In the genomic region with DNA sequence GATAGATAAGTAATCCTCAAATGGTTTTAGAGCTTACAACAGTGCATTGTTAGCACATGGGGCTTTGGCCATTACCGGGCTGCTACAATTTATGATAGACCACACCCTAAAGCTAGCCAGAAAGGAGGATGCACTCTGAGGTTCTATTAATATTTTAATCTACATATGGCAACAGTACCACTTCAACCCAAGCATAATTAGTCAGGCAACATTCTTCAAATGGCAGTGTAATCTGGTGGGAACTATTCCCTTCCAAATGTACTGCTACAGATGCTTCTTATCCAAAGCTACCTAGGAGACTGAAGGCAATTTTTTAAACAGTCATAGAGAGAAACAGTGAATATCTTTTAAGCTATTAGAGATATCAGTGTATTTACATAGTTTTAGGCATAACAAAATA, we compare ENCODE assay signal across 22 cellular contexts.
"Had no signal": no experiment of that assay in that cellular context is flagged by ENCODE, and none has a peak within 500 bp of the region (broad histone marks: within the 10 kb centered on the region; RNA-seq: fewer than 3 reads in every experiment).

No MANE protein-coding gene starts in this region.

- H3K27ac Mint-ChIP-seq: activated CD4-positive, alpha-beta T cell treated with anti-CD3 and anti-CD28 coated beads for 36 hours; brain; dendritic cell treated with granulocyte-macrophage colony-stimulating factor and Interleukin-4, amounts not matched to agents 40 ng/mL and 50 ng/mL, for 4 days; mesothelial cell of epicardium; natural killer cell; type B pancreatic cell; WTC11 had no signal

- H3K9me3 ChIP-seq: left ventricle myocardium inferior, prostate gland, spleen, thoracic aorta had no signal

- H3K9me3 Mint-ChIP-seq: brain; dendritic cell treated with granulocyte-macrophage colony-stimulating factor and Interleukin-4, amounts not matched to agents 40 ng/mL and 50 ng/mL, for 4 days; type B pancreatic cell; WTC11 had no signal

- H3K36me3 Mint-ChIP-seq: brain, mesothelial cell of epicardium, natural killer cell, type B pancreatic cell, WTC11 had no signal

- H3K27me3 ChIP-seq: spleen had no signal

- H3K4me1 ChIP-seq: left ventricle myocardium inferior, prostate gland, spleen had no signal

- H3K4me3 ChIP-seq: left ventricle myocardium inferior, prostate gland, spleen, thoracic aorta had no signal

- H3K4me3 Mint-ChIP-seq: activated CD4-positive, alpha-beta T cell treated with anti-CD3 and anti-CD28 coated beads for 36 hours; activated T-cell treated with anti-CD3 and anti-CD28 coated beads, Interleukin-2, amount 50 U/mL, for 4 hours; brain; dendritic cell treated with granulocyte-macrophage colony-stimulating factor and Interleukin-4, amounts not matched to agents 40 ng/mL and 50 ng/mL, for 4 days; mesothelial cell of epicardium; natural killer cell; type B pancreatic cell; WTC11 had no signal

- H3K4me1 Mint-ChIP-seq: activated CD4-positive, alpha-beta T cell treated with anti-CD3 and anti-CD28 coated beads for 36 hours; brain; mesothelial cell of epicardium; natural killer cell; WTC11 had no signal

- H3K27ac ChIP-seq: left ventricle myocardium inferior, prostate gland, spleen had no signal

- H3K27me3 Mint-ChIP-seq: activated CD4-positive, alpha-beta T cell treated with anti-CD3 and anti-CD28 coated beads for 36 hours; brain; dendritic cell treated with granulocyte-macrophage colony-stimulating factor and Interleukin-4, amounts not matched to agents 40 ng/mL and 50 ng/mL, for 4 days; type B pancreatic cell had no signal

- ATAC-seq: activated CD4-positive, alpha-beta T cell treated with anti-CD3 and anti-CD28 coated beads for 36 hours; activated T-cell treated with anti-CD3 and anti-CD28 coated beads, Interleukin-2, amount 50 U/mL, for 4 hours; natural killer cell; WTC11 had no signal

- DNase-seq: activated CD4-positive, alpha-beta T cell treated with anti-CD3 and anti-CD28 coated beads for 36 hours; activated CD4-positive, alpha-beta T cell treated with anti-CD3 and anti-CD28 coated beads, Interleukin-2, amount 50 U/mL, for 48 hours; activated CD8-positive, alpha-beta memory T cell treated with anti-CD3 and anti-CD28 coated beads, Interleukin-2, amount 50 U/mL, for 48 hours; activated naive CD4-positive, alpha-beta T cell treated with Interleukin-2 at 50 U/mL for 16 hours; activated T-cell treated with anti-CD3 and anti-CD28 coated beads, Interleukin-2, amount 50 U/mL, for 4 hours; caudate nucleus; effector CD4-positive, alpha-beta T cell; glutamatergic neuron; hippocampal formation; left ventricle myocardium inferior; natural killer cell; spleen; stimulated activated CD4-positive, alpha-beta T cell treated with anti-CD3 and anti-CD28 coated beads, Interleukin-4, amount 100 ng/mL, for 1 hour; stimulated activated naive CD4-positive, alpha-beta T cell; T-helper 9 cell had no signal

- H3K36me3 ChIP-seq: left ventricle myocardium inferior, prostate gland, spleen, thoracic aorta had no signal
